ENCODE assay signal across 8 cellular contexts in genomic region chr15:92820233-92821021, GRCh38.
DNase-seq lines count a peak whose midpoint lies in the region; ATAC-seq, FAIRE-seq and TF ChIP-seq lines count a peak whose summit lies in the region.

No MANE protein-coding gene starts in this region.

- ATAC-seq in HG03159 (IDR thresholded peaks at IDR 0.05; ENCODE audit: unreplicated experiment): peak; percentile 80

- no peak for FAIRE-seq in bronchial epithelial cell (lab: Jason Lieb, UNC)

- no peaks in the 10 kb centered on the region for H3K9me3 ChIP-seq in spleen

- DNase-seq in AG08396 (ENCODE audit: low spot score) (peak; percentile 97), NCI-H2196 treated with DMSO at 0.1 percent for 48 hours (lab: John Stamatoyannopoulos, UW; ENCODE audit: unreplicated experiment) (peak; percentile 67), bronchial epithelial cell (ENCODE audit: low read depth) (peak; percentile 88), inferior parietal cortex (ENCODE audit: extremely low spot score) (peak; percentile 97), spleen (peak; percentile 96)

- WGBS in spleen, 5 donors: 14 to 27% (median 16%) methylated on average over 21 to 37 of the region's 37 CpGs

- in situ Hi-C loops in GM18951 (cut with MboI; ENCODE audit: low sequenced_read_pairs, unreplicated experiment): no loop called here

- H3K36me3 ChIP-seq in bronchial epithelial cell (ENCODE audit: control insufficient read depth, insufficient read depth, low read length) (no peaks in the 10 kb centered on the region), spleen (no peaks in the 10 kb centered on the region)

- H3K4me1 ChIP-seq in spleen: peaks cover 11 to 68% (median 35%) of the 10 kb centered on the region in 6 donors

- peak overlapping the region; percentile 46 for H3K4me3 ChIP-seq in WI38 (ENCODE audit: low read depth, low read length)
- H3K4me3 ChIP-seq in bronchial epithelial cell (ENCODE audit: low read depth, low read length): peak overlapping the region; percentile 31
- H3K4me3 ChIP-seq in spleen: peak overlapping the region; percentile 33 to 66 (median 38)

- H3K27ac ChIP-seq in spleen: peak overlapping the region; percentile 71 to 90 (median 83)

- TF ChIP-seq CTCF in WI38 (IDR thresholded peaks at IDR 0.05; ENCODE audit: low read depth, low read length) (no peak), bronchial epithelial cell (IDR thresholded peaks at IDR 0.05; ENCODE audit: insufficient read depth, low read length, severe bottlenecking) (no peak), spleen (IDR thresholded peaks at IDR 0.05 in 8 of 11, conservative IDR thresholded peaks at IDR 0.05 in 3 of 11) (no peak)

- TF ChIP-seq POLR2A in GM18951 (IDR thresholded peaks at IDR 0.05; ENCODE audit: extremely low read depth, insufficient read depth, insufficient read length) (peak; percentile 58), spleen (IDR thresholded peaks at IDR 0.05) (peak in 1 of 3 donors; percentile 3)

- intact Hi-C loops in spleen (cut with DNase I; ENCODE audit: low total_unique reads): no loop called here

- H3K27me3 ChIP-seq in bronchial epithelial cell (ENCODE audit: control insufficient read depth, insufficient read depth, low read length) (no peaks in the 10 kb centered on the region), spleen (replicated peaks in 1 of 7) (no peaks in the 10 kb centered on the region)

Comparison
In these comparisons a context has a peak if more than half of its experiments do, and no peak if none do; other contexts are left out.
1. Peak in every context shown above with its lines: DNase-seq, ATAC-seq, H3K4me3 ChIP-seq and H3K27ac ChIP-seq.